In the genomic region with DNA sequence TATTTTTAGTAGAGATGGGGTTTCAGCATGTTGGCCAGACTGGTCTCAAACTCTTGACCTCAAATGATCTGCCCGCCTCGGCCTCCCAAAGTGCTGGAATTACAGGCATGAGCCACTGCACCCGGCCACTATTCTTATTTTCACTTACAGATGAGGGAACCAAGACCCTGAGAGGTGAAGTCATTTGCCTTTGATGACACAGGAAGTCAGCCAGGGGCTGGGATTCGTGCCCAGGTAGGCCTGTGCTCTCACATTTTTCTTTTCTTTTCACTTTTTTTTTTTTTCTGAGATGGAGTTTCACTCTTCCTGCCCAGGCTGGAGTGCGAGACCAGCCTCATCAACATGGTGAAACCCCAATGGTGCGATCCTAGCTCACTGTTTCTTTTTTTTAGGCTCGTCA, we compare ENCODE assay signal across 14 cellular contexts. TPM values are rescaled to one million over a fixed set of nuclear protein-coding genes. Genes with fewer than 3 reads are reported as not detected.
DNase-seq lines count a peak whose midpoint lies in the region; ATAC-seq and TF ChIP-seq lines count a peak whose summit lies in the region.
"Had no signal": no experiment of that assay in that cellular context is flagged by ENCODE, and none has a peak within 500 bp of the region (broad histone marks: within the 10 kb centered on the region; RNA-seq: fewer than 3 reads in every experiment).

No MANE protein-coding gene starts in this region.

- H3K27me3 ChIP-seq in ACC112 (ENCODE audit: insufficient read depth, low read length) (no peaks in the 10 kb centered on the region), osteoblast (ENCODE audit: insufficient read depth, low read length) (no peaks in the 10 kb centered on the region)
- H3K27me3 ChIP-seq in CD8-positive, alpha-beta memory T cell (ENCODE audit: insufficient read depth, low read length, poor library complexity, severe bottlenecking), result no peaks in the 10 kb centered on the region
- H3K27me3 ChIP-seq: testis had no signal

- H3K27ac Mint-ChIP-seq in CD8-positive, alpha-beta memory T cell, result peak overlapping the region in 5 of 8 donors; percentile 57 to 85 (median 78)
- H3K27ac Mint-ChIP-seq: T-helper 2 cell treated with Interferon-gamma antibody and Interleukin-4, amounts not matched to agents 5 μg/mL and 100 μg/mL, for 36 hours had no signal

- no peaks in the 10 kb centered on the region for H4K20me1 ChIP-seq in osteoblast (ENCODE audit: insufficient read depth, low read length)

- H3K27ac ChIP-seq in ACC112 (ENCODE audit: low read depth, low read length) (peak overlapping the region; percentile 47; the same call in 1 of the 2 replicates), osteoblast (ENCODE audit: low read depth, low read length) (peak overlapping the region; percentile 58)
- H3K27ac ChIP-seq in CD8-positive, alpha-beta memory T cell (ENCODE audit: low read depth, low read length), result no peak overlapping the region

- CTCF ChIA-PET in CD8-positive, alpha-beta memory T cell (lab: Charles Lee), result no interaction called here

- H3K79me2 ChIP-seq in ACC112 (ENCODE audit: control insufficient read depth, insufficient read depth, low read length, unreplicated experiment) (peaks cover 56% of the 10 kb centered on the region), osteoblast (ENCODE audit: insufficient read depth, low read length) (peaks cover 70% of the 10 kb centered on the region)

- H3K4me1 ChIP-seq in ACC112 (ENCODE audit: control insufficient read depth, insufficient read depth, low read length, unreplicated experiment), result peaks cover 52% of the 10 kb centered on the region
- H3K4me1 ChIP-seq in CD8-positive, alpha-beta memory T cell (ENCODE audit: insufficient read depth, low read length), result peaks cover 7% of the 10 kb centered on the region
- peaks cover 56% of the 10 kb centered on the region for H3K4me1 ChIP-seq in osteoblast (ENCODE audit: insufficient read depth, low read length)

- H3K4me1 Mint-ChIP-seq in CD8-positive, alpha-beta memory T cell, result peaks cover 4 to 14% (median 5%) of the 10 kb centered on the region in 3 donors

- H3K9me3 Mint-ChIP-seq in CD8-positive, alpha-beta memory T cell, result no peaks in the 10 kb centered on the region
- H3K9me3 Mint-ChIP-seq: T-helper 2 cell treated with Interferon-gamma antibody and Interleukin-4, amounts not matched to agents 5 μg/mL and 100 μg/mL, for 36 hours had no signal

- H2AFZ ChIP-seq in ACC112 (ENCODE audit: low read length, unreplicated experiment) (no peak overlapping the region), osteoblast (ENCODE audit: low read length) (no peak overlapping the region)

- ATAC-seq in GM21737 (IDR thresholded peaks at IDR 0.05; ENCODE audit: unreplicated experiment), result no peak

- peak overlapping the region in 1 of 7 donors; percentile 28 for H3K4me3 Mint-ChIP-seq in CD8-positive, alpha-beta memory T cell
- H3K4me3 Mint-ChIP-seq: T-helper 2 cell treated with Interferon-gamma antibody and Interleukin-4, amounts not matched to agents 5 μg/mL and 100 μg/mL, for 36 hours had no signal

- peaks cover 0 to 5% (median 0%) of the 10 kb centered on the region in 3 donors for H3K36me3 Mint-ChIP-seq in CD8-positive, alpha-beta memory T cell

- peaks cover 0 to 4% of the 10 kb centered on the region in 2 donors for H3K27me3 Mint-ChIP-seq in CD8-positive, alpha-beta memory T cell

- H3K36me3 ChIP-seq in ACC112 (ENCODE audit: insufficient read depth, low read length) (peaks cover 29% of the 10 kb centered on the region), osteoblast (ENCODE audit: insufficient read depth, low read length) (peaks cover 37% of the 10 kb centered on the region)
- H3K36me3 ChIP-seq in CD8-positive, alpha-beta memory T cell (ENCODE audit: insufficient read depth, low read length), result no peaks in the 10 kb centered on the region

- H3K4me2 ChIP-seq in osteoblast (ENCODE audit: insufficient read depth, low read length), result no peak overlapping the region

- POLR2A ChIA-PET in CD8-positive, alpha-beta memory T cell (lab: Charles Lee), result no interaction called here

- no peaks in the 10 kb centered on the region for H3K9me3 ChIP-seq in CD8-positive, alpha-beta memory T cell (ENCODE audit: low read length)
- no peaks in the 10 kb centered on the region for H3K9me3 ChIP-seq in osteoblast (ENCODE audit: low read depth, low read length)
- H3K9me3 ChIP-seq: testis had no signal

- DNase-seq in CD8-positive, alpha-beta memory T cell, result peak in 1 of 5 donors; percentile 37
- DNase-seq in astrocyte of the hippocampus (ENCODE audit: low read depth, low spot score) (peak; percentile 57), osteoblast (ENCODE audit: insufficient read length, low spot score, missing footprints) (no peak), NCI-H2196 (lab: John Stamatoyannopoulos, UW; ENCODE audit: unreplicated experiment) (no peak), HPDE6-E6E7 (ENCODE audit: extremely low spot score) (no peak)
- DNase-seq: amygdala, foreskin fibroblast, NCI-H2029, NCI-H774, testis had no signal

- TF ChIP-seq CTCF in osteoblast (IDR thresholded peaks at IDR 0.05; ENCODE audit: extremely low read depth, low read depth, low read length), result no peak

- H3K4me3 ChIP-seq in ACC112 (ENCODE audit: low read depth, low read length) (no peak overlapping the region), osteoblast (ENCODE audit: insufficient read depth, low read length) (no peak overlapping the region)
- H3K4me3 ChIP-seq in CD8-positive, alpha-beta memory T cell (ENCODE audit: low read length), result no peak overlapping the region
- H3K4me3 ChIP-seq: testis had no signal

RNA-seq across cellular contexts. Expression of a gene that starts 22.2 kb away (rescaled TPM):
- total RNA-seq in CD8-positive, alpha-beta memory T cell, result 10 to 100 TPM; 18.9 to 19.3 TPM
- polyA plus RNA-seq in CD8-positive, alpha-beta memory T cell, result 7.9 TPM
- 60.8 and 87.5 TPM in 2 replicates for total RNA-seq in osteoblast

RNA-seq across cellular contexts. Expression of a gene that starts 29.6 kb away (rescaled TPM):
- total RNA-seq in CD8-positive, alpha-beta memory T cell, result 100 to 1,000 TPM; 110 to 111 TPM
- 68.0 TPM for polyA plus RNA-seq in CD8-positive, alpha-beta memory T cell
- 87.5 and 98.1 TPM in 2 replicates for total RNA-seq in osteoblast

RNA-seq across cellular contexts. Expression of a gene that starts 45.2 kb away (rescaled TPM):
- 10 to 100 TPM; 15.8 to 20.0 TPM for total RNA-seq in CD8-positive, alpha-beta memory T cell
- polyA plus RNA-seq in CD8-positive, alpha-beta memory T cell, result 0.23 TPM
- total RNA-seq in osteoblast, result 100 and 106 TPM in 2 replicates

RNA-seq across cellular contexts. Expression of a gene that starts 46.4 kb away (rescaled TPM):
- total RNA-seq in CD8-positive, alpha-beta memory T cell, result 100 to 1,000 TPM; 108 to 111 TPM
- 72.3 TPM for polyA plus RNA-seq in CD8-positive, alpha-beta memory T cell
- 54.8 and 56.1 TPM in 2 replicates for total RNA-seq in osteoblast

RNA-seq across cellular contexts. Expression of a gene that starts 53.8 kb away (rescaled TPM):
- total RNA-seq in CD8-positive, alpha-beta memory T cell, result 10 to 100 TPM; 13.9 to 14.1 TPM
- polyA plus RNA-seq in CD8-positive, alpha-beta memory T cell, result 50.7 TPM
- 0.29 and 0.36 TPM in 2 replicates for total RNA-seq in osteoblast
- total RNA-seq: Daoy had no signal
